Comparison of ENCODE assay signal across 10 cellular contexts in the genomic region with DNA sequence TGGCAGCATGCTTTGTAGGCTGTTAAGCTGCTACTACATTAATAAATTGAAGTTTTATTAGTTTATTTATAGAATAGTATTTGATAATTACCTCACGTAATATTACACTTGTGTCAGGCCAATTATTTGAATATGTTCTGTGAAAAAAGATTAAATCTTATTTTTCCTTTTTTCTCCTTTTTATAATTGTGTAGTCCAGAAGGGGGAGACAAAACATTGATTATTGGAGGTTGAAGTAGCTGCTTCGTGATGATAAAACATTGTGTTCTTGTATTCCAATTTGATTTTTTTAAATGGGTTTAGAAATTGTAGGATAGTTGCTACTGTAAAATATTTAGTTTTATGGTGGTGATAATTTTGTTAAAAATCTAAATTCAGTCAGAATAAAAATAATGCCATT.
A peak's percentile ranks its signal among the peaks of the same experiment; 100 is the strongest.
DNase-seq lines count a peak whose midpoint lies in the region; ATAC-seq and TF ChIP-seq lines count a peak whose summit lies in the region.
"Had no signal": no experiment of that assay in that cellular context is flagged by ENCODE, and none has a peak within 500 bp of the region (broad histone marks: within the 10 kb centered on the region; RNA-seq: fewer than 3 reads in every experiment).

No MANE protein-coding gene starts in this region.

- TF ChIP-seq POLR2A in NB4 (IDR thresholded peaks at IDR 0.05; ENCODE audit: extremely low read depth, insufficient read length) = no peak

- H3K4me1 ChIP-seq in psoas muscle = peaks cover 3% of the 10 kb centered on the region
- H3K4me1 ChIP-seq: HAP-1 had no signal

- H3K27me3 Mint-ChIP-seq in immature natural killer cell (ENCODE audit: low read depth in 3 of 3) = peaks cover 0 to 2% (median 0%) of the 10 kb centered on the region in 3 donors
- H3K27me3 Mint-ChIP-seq: activated naive CD4-positive, alpha-beta T cell treated with anti-CD3 and anti-CD28 coated beads, Interleukin-2, amount 50 U/mL, for 24 hours had no signal

- no peaks in the 10 kb centered on the region for H3K36me3 ChIP-seq in psoas muscle (ENCODE audit: insufficient read depth in 1 of 2, low read depth in 1 of 2)
- H3K36me3 ChIP-seq: HAP-1 had no signal

- no peak for TF ChIP-seq CTCF in NB4 (IDR thresholded peaks at IDR 0.05; ENCODE audit: low read depth, low read length)
- peak; percentile 54 for TF ChIP-seq CTCF in psoas muscle (IDR thresholded peaks at IDR 0.05)

- H3K9me3 Mint-ChIP-seq in immature natural killer cell = no peaks in the 10 kb centered on the region
- H3K9me3 Mint-ChIP-seq: activated naive CD4-positive, alpha-beta T cell treated with anti-CD3 and anti-CD28 coated beads, Interleukin-2, amount 50 U/mL, for 24 hours had no signal

- ATAC-seq in psoas muscle (no peak), HG02588 (IDR thresholded peaks at IDR 0.05; ENCODE audit: unreplicated experiment) (no peak)

- peak; percentile 23 for DNase-seq in NCI-H1105 treated with DMSO at 0.1 percent for 48 hours (lab: John Stamatoyannopoulos, UW)
- no peak for DNase-seq in NCI-H1105 (lab: John Stamatoyannopoulos, UW)
- peak; percentile 26 for DNase-seq in NB4 (ENCODE audit: low read depth)
- peak; percentile 12 to 22 for DNase-seq in dermis microvascular lymphatic vessel endothelial cell (ENCODE audit: low read depth in 2 of 2)
- no peak for DNase-seq in psoas muscle
- DNase-seq in immature natural killer cell = no peak
- no peak for DNase-seq in ureter (ENCODE audit: low spot score)

- no peak overlapping the region for H3K27ac ChIP-seq in psoas muscle

- no peak overlapping the region for H3K4me3 Mint-ChIP-seq in immature natural killer cell
- H3K4me3 Mint-ChIP-seq: activated naive CD4-positive, alpha-beta T cell treated with anti-CD3 and anti-CD28 coated beads, Interleukin-2, amount 50 U/mL, for 24 hours had no signal

- no peaks in the 10 kb centered on the region for H3K9me3 ChIP-seq in psoas muscle
- H3K9me3 ChIP-seq: HAP-1 had no signal

- H3K27me3 ChIP-seq in psoas muscle (ENCODE audit: insufficient read depth in 3 of 3, low read length in 2 of 3) = peaks cover 0 to 5% (median 0%) of the 10 kb centered on the region in 3 donors

- H3K36me3 Mint-ChIP-seq in immature natural killer cell = no peaks in the 10 kb centered on the region
- H3K36me3 Mint-ChIP-seq: activated naive CD4-positive, alpha-beta T cell treated with anti-CD3 and anti-CD28 coated beads, Interleukin-2, amount 50 U/mL, for 24 hours had no signal

- H3K4me3 ChIP-seq in NB4 (ENCODE audit: low read depth, low read length) = no peak overlapping the region
- H3K4me3 ChIP-seq in psoas muscle = no peak overlapping the region
- H3K4me3 ChIP-seq: HAP-1 had no signal

- intact Hi-C loops in psoas muscle (cut with DNase I) = no loop called here

- H3K4me1 Mint-ChIP-seq in immature natural killer cell = peaks cover 0 to 1% of the 10 kb centered on the region in 2 donors
- H3K4me1 Mint-ChIP-seq: activated naive CD4-positive, alpha-beta T cell treated with anti-CD3 and anti-CD28 coated beads, Interleukin-2, amount 50 U/mL, for 24 hours had no signal

- 27 to 33% (median 28%) methylated on average over 2 of the region's 2 CpGs for WGBS in psoas muscle, 3 donors

- H3K27ac Mint-ChIP-seq in immature natural killer cell = no peak overlapping the region
- H3K27ac Mint-ChIP-seq: activated naive CD4-positive, alpha-beta T cell treated with anti-CD3 and anti-CD28 coated beads, Interleukin-2, amount 50 U/mL, for 24 hours had no signal

Comparison
In these comparisons a context has a peak if more than half of its experiments do, and no peak if none do; other contexts are left out.
1. DNase-seq: peak in NCI-H1105 treated with DMSO at 0.1 percent for 48 hours (single experiment), NB4 (single experiment) and dermis microvascular lymphatic vessel endothelial cell (2 of 2); none in NCI-H1105 (single experiment), psoas muscle (0 of 2), immature natural killer cell (0 of 3) and ureter (single experiment).